21 cellular contexts compared by ENCODE assay signal in the genomic region with DNA sequence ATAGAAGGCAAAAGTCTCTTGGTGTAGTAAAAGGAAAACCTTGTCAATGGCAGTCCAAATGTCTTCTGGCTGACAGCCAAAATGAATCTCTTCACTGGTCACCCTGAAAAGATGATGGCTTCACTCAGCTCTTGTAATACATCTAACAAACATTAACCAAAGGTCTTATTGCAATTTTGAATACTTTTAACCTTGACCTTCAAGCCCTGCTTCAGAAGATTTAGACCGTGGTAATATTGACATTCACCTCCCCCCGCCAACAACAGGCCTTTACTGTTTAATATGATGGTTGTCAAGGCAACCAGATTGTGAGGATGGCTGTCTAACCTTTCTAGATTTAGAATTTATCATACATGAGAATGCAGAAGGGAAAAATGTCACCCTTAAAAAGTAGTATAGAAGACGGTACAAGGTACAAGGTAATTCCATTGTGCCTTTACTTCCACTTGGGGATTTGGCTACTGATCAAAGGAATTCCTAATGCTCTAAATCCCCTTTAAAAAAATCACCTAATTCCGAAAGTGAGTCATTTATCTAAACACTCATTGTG.
DNase-seq lines count a peak whose midpoint lies in the region; ATAC-seq and TF ChIP-seq lines count a peak whose summit lies in the region.
"Had no signal": no experiment of that assay in that cellular context is flagged by ENCODE, and none has a peak within 500 bp of the region (broad histone marks: within the 10 kb centered on the region; RNA-seq: fewer than 3 reads in every experiment).

No MANE protein-coding gene starts in this region.

- no peak overlapping the region for H3K4me2 ChIP-seq in SK-N-SH
- H3K4me2 ChIP-seq: GM23338, KMS-11 had no signal

- TF ChIP-seq CTCF in SK-N-SH (IDR thresholded peaks at IDR 0.05) (no peak), type B pancreatic cell (conservative IDR thresholded peaks at IDR 0.05) (no peak)

- no peaks in the 10 kb centered on the region for H3F3A ChIP-seq in SK-N-SH (replicated peaks; ENCODE audit: insufficient read depth)

- no peaks in the 10 kb centered on the region for H3K27me3 Mint-ChIP-seq in type B pancreatic cell
- H3K27me3 Mint-ChIP-seq in activated T-cell treated with anti-CD3 and anti-CD28 coated beads, Interleukin-2, amount 50 U/mL, for 72 hours (ENCODE audit: low read depth) = no peaks in the 10 kb centered on the region

- no peaks in the 10 kb centered on the region for H3K27me3 ChIP-seq in SK-N-SH (ENCODE audit: insufficient read depth)
- H3K27me3 ChIP-seq: heart right ventricle, SJCRH30 had no signal

- no peak overlapping the region for H3K9ac ChIP-seq in SK-N-SH
- H3K9ac ChIP-seq: KMS-11 had no signal

- peaks cover 8% of the 10 kb centered on the region for H3K36me3 Mint-ChIP-seq in type B pancreatic cell
- H3K36me3 Mint-ChIP-seq in activated T-cell treated with anti-CD3 and anti-CD28 coated beads, Interleukin-2, amount 50 U/mL, for 72 hours (ENCODE audit: insufficient read depth in 2 of 2) = no peaks in the 10 kb centered on the region
- H3K36me3 Mint-ChIP-seq: CD8-positive, alpha-beta memory T cell had no signal

- no peaks in the 10 kb centered on the region for H3K36me3 ChIP-seq in SK-N-SH (replicated peaks in 1 of 2; ENCODE audit: control insufficient read depth in 1 of 2, insufficient read depth in 2 of 2, low read length in 1 of 2)
- H3K36me3 ChIP-seq: heart right ventricle had no signal

- H3K9me3 Mint-ChIP-seq in type B pancreatic cell = no peaks in the 10 kb centered on the region
- H3K9me3 Mint-ChIP-seq in activated T-cell treated with anti-CD3 and anti-CD28 coated beads, Interleukin-2, amount 50 U/mL, for 72 hours = no peaks in the 10 kb centered on the region
- H3K9me3 Mint-ChIP-seq: GM23338 had no signal

- WGBS in SK-N-SH (ENCODE audit: low lambda C conversion rate) = 46% methylated on average over 4 of the region's 4 CpGs

- H3K4me3 Mint-ChIP-seq in type B pancreatic cell = peak overlapping the region; percentile 44
- H3K4me3 Mint-ChIP-seq in activated T-cell treated with anti-CD3 and anti-CD28 coated beads, Interleukin-2, amount 50 U/mL, for 72 hours = no peak overlapping the region
- H3K4me3 Mint-ChIP-seq: CD8-positive, alpha-beta memory T cell; GM23338 had no signal

- H3K4me1 Mint-ChIP-seq in type B pancreatic cell (ENCODE audit: unreplicated experiment) = peaks cover 51% of the 10 kb centered on the region
- no peaks in the 10 kb centered on the region for H3K4me1 Mint-ChIP-seq in activated T-cell treated with anti-CD3 and anti-CD28 coated beads, Interleukin-2, amount 50 U/mL, for 72 hours (ENCODE audit: low read depth)
- H3K4me1 Mint-ChIP-seq: CD8-positive, alpha-beta memory T cell had no signal

- H3K9me3 ChIP-seq in SK-N-SH = no peaks in the 10 kb centered on the region
- H3K9me3 ChIP-seq: heart right ventricle, SJCRH30 had no signal

- no peaks in the 10 kb centered on the region for H3K4me1 ChIP-seq in SK-N-SH (ENCODE audit: control insufficient read depth in 1 of 2, insufficient read depth in 2 of 2, low read depth in 1 of 2, low read length in 1 of 2)
- H3K4me1 ChIP-seq: SJCRH30 had no signal

- peak overlapping the region; percentile 19 for H3K27ac Mint-ChIP-seq in type B pancreatic cell
- no peak overlapping the region for H3K27ac Mint-ChIP-seq in activated T-cell treated with anti-CD3 and anti-CD28 coated beads, Interleukin-2, amount 50 U/mL, for 72 hours
- H3K27ac Mint-ChIP-seq: CD8-positive, alpha-beta memory T cell; GM23338 had no signal

- H4K20me1 ChIP-seq in SK-N-SH (ENCODE audit: insufficient read depth) = no peaks in the 10 kb centered on the region

- no peak overlapping the region for H2AFZ ChIP-seq in SK-N-SH (ENCODE audit: low read depth)
- H2AFZ ChIP-seq: GM23338 had no signal

- H3K27ac ChIP-seq in SK-N-SH (ENCODE audit: low read depth in 2 of 2, low read length in 1 of 2) = no peak overlapping the region
- H3K27ac ChIP-seq: heart right ventricle, KMS-11, SJCRH30 had no signal

- no peak for ATAC-seq in SK-N-SH treated with all-trans-retinoic acid at 6 μM for 48 hours
- ATAC-seq in left colon = peak; percentile 51
- ATAC-seq in HG03460 (IDR thresholded peaks at IDR 0.05; ENCODE audit: unreplicated experiment) = no peak
- no peak for ATAC-seq in activated T-cell treated with anti-CD3 and anti-CD28 coated beads, Interleukin-2, amount 50 U/mL, for 72 hours (replicated peaks in 1 of 2)
- ATAC-seq: GM23338 had no signal

- TF ChIP-seq EP300 in SK-N-SH (IDR thresholded peaks at IDR 0.05; ENCODE audit: borderline replicate concordance in 1 of 2, low read depth in 1 of 2, low read length in 1 of 2) = no peak

- intact Hi-C loops in left colon (cut with DNase I, micrococcal nuclease) = loop anchor here in 1 of 2 donors (5.0 kb wide), 1 partner anchor 276 kb away; no protein-coding TSS in a partner anchor

- H3K79me2 ChIP-seq in SK-N-SH (ENCODE audit: insufficient read depth) = no peaks in the 10 kb centered on the region

- POLR2A ChIA-PET in SK-N-SH (lab: Yijun Ruan, JAX) = no interaction called here

- no peak overlapping the region for H3K4me3 ChIP-seq in SK-N-SH (ENCODE audit: low read depth in 2 of 2, low read length in 1 of 2)
- H3K4me3 ChIP-seq: GM23338, heart right ventricle, SJCRH30 had no signal

- CTCF ChIA-PET in SK-N-SH (lab: Yijun Ruan, JAX) = interaction anchor here (0.9 to 5.8 kb wide), 8 partner anchors 9 to 463 kb away, joined by 3 to 46 read pairs (median 6); no protein-coding TSS in a partner anchor

- TF ChIP-seq RAD21 in SK-N-SH (IDR thresholded peaks at IDR 0.05; ENCODE audit: low read length) = no peak

- peak; percentile 37 for DNase-seq in SK-N-SH
- peak; percentile 17 for DNase-seq in SK-N-DZ (ENCODE audit: low spot score)
- no peak for DNase-seq in left colon
- DNase-seq in type B pancreatic cell (ENCODE audit: extremely low spot score, unreplicated experiment) = no peak
- DNase-seq in NCI-H774 (lab: John Stamatoyannopoulos, UW) = no peak
- DNase-seq in activated T-cell treated with anti-CD3 and anti-CD28 coated beads, Interleukin-2, amount 50 U/mL, for 72 hours = no peak
- DNase-seq: activated CD4-positive, CD25-positive, alpha-beta regulatory T cell treated with anti-CD3 and anti-CD28 coated beads, Interleukin-2, amount 50 U/mL, for 72 hours; activated gamma-delta T cell; amniotic stem cell; CD8-positive, alpha-beta memory T cell; effector memory CD4-positive, alpha-beta T cell; heart right ventricle; NCI-H1436; NCI-H510A; OCI-M1; SJCRH30; T-helper 9 cell had no signal

- no peaks in the 10 kb centered on the region for H3K9me2 ChIP-seq in SK-N-SH

TF ChIP-seq in SK-N-SH, 30 proteins besides CTCF, POLR2A, EP300 and RAD21:
- TF ChIP-seq GATA2 (CRISPR knock-in tag; IDR thresholded peaks at IDR 0.05) (no peak), CHD2 (IDR thresholded peaks at IDR 0.05; ENCODE audit: low read length, partially characterized antibody) (no peak), GABPA (IDR thresholded peaks at IDR 0.05; ENCODE audit: low read depth) (no peak), SMC3 (IDR thresholded peaks at IDR 0.05; ENCODE audit: low read depth, low read length) (no peak), MXI1 (IDR thresholded peaks at IDR 0.05; ENCODE audit: low read depth, low read length) (no peak), POLR2AphosphoS5 (IDR thresholded peaks at IDR 0.05; ENCODE audit: low read depth, low read length) (no peak)
- TF ChIP-seq, protein P1, sequence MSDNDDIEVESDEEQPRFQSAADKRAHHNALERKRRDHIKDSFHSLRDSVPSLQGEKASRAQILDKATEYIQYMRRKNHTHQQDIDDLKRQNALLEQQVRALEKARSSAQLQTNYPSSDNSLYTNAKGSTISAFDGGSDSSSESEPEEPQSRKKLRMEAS (IDR thresholded peaks at IDR 0.05; ENCODE audit: low read depth) = no peak

TF ChIP-seq in SK-N-SH treated with all-trans-retinoic acid at 6 μM for 48 hours, 23 proteins besides CTCF, POLR2A, EP300 and RAD21:
- TF ChIP-seq, protein P2, sequence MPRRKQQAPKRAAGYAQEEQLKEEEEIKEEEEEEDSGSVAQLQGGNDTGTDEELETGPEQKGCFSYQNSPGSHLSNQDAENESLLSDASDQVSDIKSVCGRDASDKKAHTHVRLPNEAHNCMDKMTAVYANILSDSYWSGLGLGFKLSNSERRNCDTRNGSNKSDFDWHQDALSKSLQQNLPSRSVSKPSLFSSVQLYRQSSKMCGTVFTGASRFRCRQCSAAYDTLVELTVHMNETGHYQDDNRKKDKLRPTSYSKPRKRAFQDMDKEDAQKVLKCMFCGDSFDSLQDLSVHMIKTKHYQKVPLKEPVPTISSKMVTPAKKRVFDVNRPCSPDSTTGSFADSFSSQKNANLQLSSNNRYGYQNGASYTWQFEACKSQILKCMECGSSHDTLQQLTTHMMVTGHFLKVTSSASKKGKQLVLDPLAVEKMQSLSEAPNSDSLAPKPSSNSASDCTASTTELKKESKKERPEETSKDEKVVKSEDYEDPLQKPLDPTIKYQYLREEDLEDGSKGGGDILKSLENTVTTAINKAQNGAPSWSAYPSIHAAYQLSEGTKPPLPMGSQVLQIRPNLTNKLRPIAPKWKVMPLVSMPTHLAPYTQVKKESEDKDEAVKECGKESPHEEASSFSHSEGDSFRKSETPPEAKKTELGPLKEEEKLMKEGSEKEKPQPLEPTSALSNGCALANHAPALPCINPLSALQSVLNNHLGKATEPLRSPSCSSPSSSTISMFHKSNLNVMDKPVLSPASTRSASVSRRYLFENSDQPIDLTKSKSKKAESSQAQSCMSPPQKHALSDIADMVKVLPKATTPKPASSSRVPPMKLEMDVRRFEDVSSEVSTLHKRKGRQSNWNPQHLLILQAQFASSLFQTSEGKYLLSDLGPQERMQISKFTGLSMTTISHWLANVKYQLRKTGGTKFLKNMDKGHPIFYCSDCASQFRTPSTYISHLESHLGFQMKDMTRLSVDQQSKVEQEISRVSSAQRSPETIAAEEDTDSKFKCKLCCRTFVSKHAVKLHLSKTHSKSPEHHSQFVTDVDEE (CRISPR knock-in tag; IDR thresholded peaks at IDR 0.05) = no peak
- TF ChIP-seq ZNF8 (CRISPR knock-in tag; IDR thresholded peaks at IDR 0.05) (no peak), CSDC2 (CRISPR knock-in tag; IDR thresholded peaks at IDR 0.05) (no peak), TOX (CRISPR knock-in tag; IDR thresholded peaks at IDR 0.05; ENCODE audit: borderline replicate concordance) (no peak), RARB (CRISPR knock-in tag; IDR thresholded peaks at IDR 0.05) (no peak), ARNTL (CRISPR knock-in tag; IDR thresholded peaks at IDR 0.05; ENCODE audit: borderline replicate concordance, low read depth) (no peak), GLIS3 (CRISPR knock-in tag; IDR thresholded peaks at IDR 0.05) (no peak), TCF4 (CRISPR knock-in tag; IDR thresholded peaks at IDR 0.05; ENCODE audit: borderline replicate concordance) (no peak)

Comparison
In these comparisons a context has a peak if more than half of its experiments do, and no peak if none do; other contexts are left out.
1. DNase-seq: peak in SK-N-SH (single experiment) and SK-N-DZ (single experiment); none in left colon (0 of 2), type B pancreatic cell (single experiment), NCI-H774 (single experiment) and activated T-cell treated with anti-CD3 and anti-CD28 coated beads, Interleukin-2, amount 50 U/mL, for 72 hours (0 of 2).